Comparison of ENCODE assay signal across 8 cellular contexts in the genomic region with DNA sequence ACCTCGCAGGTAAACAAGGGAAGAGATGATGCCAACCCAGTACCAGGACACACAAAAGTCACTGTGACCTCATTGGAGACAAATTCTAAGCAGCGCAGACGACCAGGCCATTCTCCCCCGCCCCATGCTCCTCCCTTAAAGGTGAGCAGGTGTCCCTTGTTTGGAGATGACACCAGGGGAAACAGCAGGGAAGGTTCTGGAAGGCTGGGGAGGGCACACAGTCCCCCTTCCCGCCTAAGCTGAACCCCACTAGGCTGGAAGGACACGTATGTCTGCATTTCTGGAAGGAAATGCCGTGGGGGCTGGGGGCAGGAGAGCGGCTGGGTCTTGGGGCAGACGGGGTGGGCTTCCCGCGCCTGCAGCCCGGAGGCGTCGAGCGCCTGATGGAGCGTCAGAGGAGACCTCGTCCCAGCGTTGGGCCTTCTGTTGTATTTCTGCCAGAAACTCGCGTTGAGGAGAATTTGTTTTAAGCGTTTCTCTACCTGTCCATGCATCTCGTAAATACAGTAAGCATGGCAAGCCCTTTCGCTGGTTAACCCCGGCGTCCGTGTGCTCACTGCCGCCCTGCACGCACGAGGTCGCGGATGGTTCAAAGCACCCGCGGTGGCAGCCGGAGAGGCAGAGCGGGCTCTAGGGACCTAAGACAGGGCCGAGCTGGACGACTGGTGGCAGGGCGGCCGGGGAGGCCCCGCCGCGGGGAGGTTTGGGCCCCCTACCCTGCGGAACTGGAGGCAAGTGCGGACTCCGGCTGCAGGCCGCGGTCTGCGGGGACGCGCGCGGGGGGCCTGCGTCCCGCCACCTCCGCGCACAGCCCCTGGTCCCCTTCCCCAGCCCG. TPM values are rescaled to one million over a fixed set of nuclear protein-coding genes. Genes with fewer than 3 reads are reported as not detected.
DNase-seq lines count a peak whose midpoint lies in the region; ATAC-seq and TF ChIP-seq lines count a peak whose summit lies in the region.

No MANE protein-coding gene starts in this region.

- H3K27me3 ChIP-seq in heart right ventricle (peaks cover 39 to 100% (median 99%) of the 10 kb centered on the region in 7 donors), gastrocnemius medialis (peaks cover 73 to 90% (median 78%) of the 10 kb centered on the region in 3 donors)

- 3% methylated on average over 47 to 57 of the region's 57 CpGs for WGBS in heart right ventricle, 2 donors

- CTCF ChIA-PET in WTC11 (lab: Charles Lee) = interaction anchor here (1.0 to 4.3 kb wide), 2 partner anchors 41 to 187 kb away, joined by 4 to 34 read pairs; no protein-coding TSS in a partner anchor

- no peak overlapping the region for H3K27ac Mint-ChIP-seq in WTC11

- no peaks in the 10 kb centered on the region for H3K9me3 ChIP-seq in heart right ventricle
- no peaks in the 10 kb centered on the region for H3K9me3 ChIP-seq in gastrocnemius medialis

- H3K4me1 ChIP-seq in heart right ventricle (peaks cover 7 to 48% (median 39%) of the 10 kb centered on the region in 9 donors), gastrocnemius medialis (peaks cover 12 to 26% of the 10 kb centered on the region in 2 donors)

- H3K4me3 Mint-ChIP-seq in WTC11 = peak overlapping the region; percentile 63

- POLR2A ChIA-PET in WTC11 (lab: Charles Lee) = no interaction called here

- H3K4me3 ChIP-seq in heart right ventricle (peak overlapping the region; percentile 44 to 61 (median 58)), gastrocnemius medialis (peak overlapping the region; percentile 61 to 66 (median 61))

- DNase-seq in DMS153 treated with DMSO at 0.1 percent for 48 hours (lab: John Stamatoyannopoulos, UW; ENCODE audit: unreplicated experiment) (peak; percentile 28), WTC11 (ENCODE audit: low spot score) (peak; percentile 38), heart right ventricle (no peak), gastrocnemius medialis (no peak), OCI-M1 (lab: John Stamatoyannopoulos, UW) (no peak)

- H3K36me3 ChIP-seq in heart right ventricle = no peaks in the 10 kb centered on the region
- no peaks in the 10 kb centered on the region for H3K36me3 ChIP-seq in gastrocnemius medialis

- intact Hi-C loops in heart right ventricle (cut with DNase I) (no loop called here), gastrocnemius medialis (cut with DNase I; ENCODE audit: low total_unique reads) (no loop called here)

- TF ChIP-seq CTCF in WTC11 (IDR thresholded peaks at IDR 0.05) (no peak), heart right ventricle (IDR thresholded peaks at IDR 0.05) (no peak), gastrocnemius medialis (IDR thresholded peaks at IDR 0.05 in 4 of 5, conservative IDR thresholded peaks at IDR 0.05 in 1 of 5) (no peak)

- H3K9me3 Mint-ChIP-seq in WTC11 = no peaks in the 10 kb centered on the region

- peaks cover 73% of the 10 kb centered on the region for H3K27me3 Mint-ChIP-seq in WTC11 (ENCODE audit: low read depth)

- no peak for TF ChIP-seq POLR2A in gastrocnemius medialis (IDR thresholded peaks at IDR 0.05)

- H3K27ac ChIP-seq in heart right ventricle = no peak overlapping the region
- H3K27ac ChIP-seq in gastrocnemius medialis = no peak overlapping the region

- peaks cover 37% of the 10 kb centered on the region for H3K4me1 Mint-ChIP-seq in WTC11

- in situ Hi-C loops in gastrocnemius medialis (cut with MboI; ENCODE audit: low sequenced_read_pairs in 4 of 4) = no loop called here

- no peaks in the 10 kb centered on the region for H3K36me3 Mint-ChIP-seq in WTC11

- ATAC-seq in HG02642 (IDR thresholded peaks at IDR 0.05; ENCODE audit: poor library complexity, unreplicated experiment) = peak; percentile 13
- 0 out of 2 replicates have a peak, but pooled peaks have one; percentile 0 for ATAC-seq in WTC11
- ATAC-seq in heart right ventricle = peak in 5 of 8 donors; percentile 5 to 32 (median 13)
- no peak for ATAC-seq in gastrocnemius medialis
- ATAC-seq in HG02763 (IDR thresholded peaks at IDR 0.05; ENCODE audit: unreplicated experiment) = no peak
- no peak for ATAC-seq in GM21529 (IDR thresholded peaks at IDR 0.05; ENCODE audit: unreplicated experiment)

TF ChIP-seq in WTC11, 78 proteins besides CTCF, POLR2A, EP300 and RAD21 (continues in another document):
- TF ChIP-seq PRRX2 (CRISPR knock-in tag; IDR thresholded peaks at IDR 0.05) = no peak
- TF ChIP-seq NFYB (CRISPR knock-in tag; conservative IDR thresholded peaks at IDR 0.05; ENCODE audit: low read depth) = no peak
- TF ChIP-seq, protein P1, sequence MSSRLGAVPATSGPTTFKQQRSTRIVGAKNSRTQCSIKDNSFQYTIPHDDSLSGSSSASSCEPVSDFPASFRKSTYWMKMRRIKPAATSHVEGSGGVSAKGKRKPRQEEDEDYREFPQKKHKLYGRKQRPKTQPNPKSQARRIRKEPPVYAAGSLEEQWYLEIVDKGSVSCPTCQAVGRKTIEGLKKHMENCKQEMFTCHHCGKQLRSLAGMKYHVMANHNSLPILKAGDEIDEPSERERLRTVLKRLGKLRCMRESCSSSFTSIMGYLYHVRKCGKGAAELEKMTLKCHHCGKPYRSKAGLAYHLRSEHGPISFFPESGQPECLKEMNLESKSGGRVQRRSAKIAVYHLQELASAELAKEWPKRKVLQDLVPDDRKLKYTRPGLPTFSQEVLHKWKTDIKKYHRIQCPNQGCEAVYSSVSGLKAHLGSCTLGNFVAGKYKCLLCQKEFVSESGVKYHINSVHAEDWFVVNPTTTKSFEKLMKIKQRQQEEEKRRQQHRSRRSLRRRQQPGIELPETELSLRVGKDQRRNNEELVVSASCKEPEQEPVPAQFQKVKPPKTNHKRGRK (CRISPR knock-in tag; IDR thresholded peaks at IDR 0.05; ENCODE audit: borderline replicate concordance) = no peak
- TF ChIP-seq E2F1 (CRISPR knock-in tag; IDR thresholded peaks at IDR 0.05) = peak; percentile 89
- peak; percentile 86 for TF ChIP-seq CREB1 (CRISPR knock-in tag; IDR thresholded peaks at IDR 0.05)
- TF ChIP-seq ZSCAN18 (CRISPR knock-in tag; IDR thresholded peaks at IDR 0.05) = no peak
- no peak for TF ChIP-seq NR3C1 (CRISPR knock-in tag; conservative IDR thresholded peaks at IDR 0.05; ENCODE audit: low read depth)
- TF ChIP-seq ZNF425 (CRISPR knock-in tag; conservative IDR thresholded peaks at IDR 0.05) = no peak
- TF ChIP-seq FOXP1 (CRISPR knock-in tag; IDR thresholded peaks at IDR 0.05; ENCODE audit: borderline replicate concordance) = peak; percentile 89
- 0 out of 2 replicates have a peak, but pooled peaks have one; percentile 59 for TF ChIP-seq ESRRA (CRISPR knock-in tag; IDR thresholded peaks at IDR 0.05; ENCODE audit: borderline replicate concordance)
- TF ChIP-seq, protein P2, sequence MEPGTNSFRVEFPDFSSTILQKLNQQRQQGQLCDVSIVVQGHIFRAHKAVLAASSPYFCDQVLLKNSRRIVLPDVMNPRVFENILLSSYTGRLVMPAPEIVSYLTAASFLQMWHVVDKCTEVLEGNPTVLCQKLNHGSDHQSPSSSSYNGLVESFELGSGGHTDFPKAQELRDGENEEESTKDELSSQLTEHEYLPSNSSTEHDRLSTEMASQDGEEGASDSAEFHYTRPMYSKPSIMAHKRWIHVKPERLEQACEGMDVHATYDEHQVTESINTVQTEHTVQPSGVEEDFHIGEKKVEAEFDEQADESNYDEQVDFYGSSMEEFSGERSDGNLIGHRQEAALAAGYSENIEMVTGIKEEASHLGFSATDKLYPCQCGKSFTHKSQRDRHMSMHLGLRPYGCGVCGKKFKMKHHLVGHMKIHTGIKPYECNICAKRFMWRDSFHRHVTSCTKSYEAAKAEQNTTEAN (CRISPR knock-in tag; IDR thresholded peaks at IDR 0.05) = peak; percentile 88
- TF ChIP-seq FOXJ3 (CRISPR knock-in tag; IDR thresholded peaks at IDR 0.05; ENCODE audit: borderline replicate concordance) = peak; percentile 73; the same call in 1 of the 2 replicates
- TF ChIP-seq ZNF416 (CRISPR knock-in tag; IDR thresholded peaks at IDR 0.05) = no peak

RNA-seq across cellular contexts. Expression of gene LHX4, which starts 1.2 kb away (rescaled TPM):
- total RNA-seq in WTC11 (2021) (7.7 to 19.2 TPM (median 9.2 TPM) in 3 replicates), heart right ventricle (not detected), gastrocnemius medialis (not detected)
- under 1 TPM in 1 of 2 donors, not detected in 1; under 0.01 TPM for polyA plus RNA-seq in heart right ventricle

Comparison
In these comparisons a context has a peak if more than half of its experiments do, and no peak if none do; other contexts are left out.
1. DNase-seq: peak in DMS153 treated with DMSO at 0.1 percent for 48 hours (single experiment) and WTC11 (single experiment); none in heart right ventricle (0 of 2), gastrocnemius medialis (0 of 2) and OCI-M1 (single experiment).
2. ATAC-seq: peak in HG02642 (single experiment), WTC11 (single experiment) and heart right ventricle (5 of 8); none in gastrocnemius medialis (0 of 2), HG02763 (single experiment) and GM21529 (single experiment).